Comparison of ENCODE assay signal across 1 cellular context in genomic region chr19:4744451-4745170, GRCh38.
TF ChIP-seq lines count a peak whose summit lies in the region.

No MANE protein-coding gene starts in this region.

TF ChIP-seq in HepG2, 621 proteins besides CTCF, POLR2A, EP300 and RAD21 (continued from another document):
- 0 out of 2 replicates have a peak, but pooled peaks have one; percentile 14 for TF ChIP-seq MIER2 (CRISPR knock-in tag; IDR thresholded peaks at IDR 0.05)
- TF ChIP-seq ZNF598 (CRISPR knock-in tag; IDR thresholded peaks at IDR 0.05; ENCODE audit: borderline replicate concordance), result no peak
- peak; percentile 56 for TF ChIP-seq FOSL2 (CRISPR knock-in tag; IDR thresholded peaks at IDR 0.05)
- no peak for TF ChIP-seq DNMT1 (CRISPR knock-in tag; IDR thresholded peaks at IDR 0.05)
- no peak for TF ChIP-seq EHMT2 (IDR thresholded peaks at IDR 0.05; ENCODE audit: borderline replicate concordance, low read depth, low read length)
- TF ChIP-seq ZNF788 (CRISPR knock-in tag; IDR thresholded peaks at IDR 0.05; ENCODE audit: borderline replicate concordance), result no peak
- no peak for TF ChIP-seq ZNF703 (CRISPR knock-in tag; IDR thresholded peaks at IDR 0.05; ENCODE audit: borderline replicate concordance)
- no peak for TF ChIP-seq BCL3 (CRISPR knock-in tag; IDR thresholded peaks at IDR 0.05)
- TF ChIP-seq ZNF687 (CRISPR knock-in tag; IDR thresholded peaks at IDR 0.05), result no peak
- TF ChIP-seq KLF13 (CRISPR knock-in tag; IDR thresholded peaks at IDR 0.05), result no peak
- peak; percentile 90 for TF ChIP-seq ZMYM3 (CRISPR knock-in tag; IDR thresholded peaks at IDR 0.05)
- no peak for TF ChIP-seq GMEB2 (CRISPR knock-in tag; IDR thresholded peaks at IDR 0.05; ENCODE audit: low read depth)
- 0 out of 2 replicates have a peak, but pooled peaks have one; percentile 30 for TF ChIP-seq ADNP (CRISPR knock-in tag; IDR thresholded peaks at IDR 0.05)
- no peak for TF ChIP-seq HMGXB3 (CRISPR knock-in tag; IDR thresholded peaks at IDR 0.05; ENCODE audit: borderline replicate concordance)
- no peak for TF ChIP-seq SALL1 (CRISPR knock-in tag; IDR thresholded peaks at IDR 0.05)
- TF ChIP-seq XBP1 (CRISPR knock-in tag; IDR thresholded peaks at IDR 0.05), result no peak
- no peak for TF ChIP-seq THAP7 (CRISPR knock-in tag; IDR thresholded peaks at IDR 0.05)
- no peak for TF ChIP-seq ZNF572 (CRISPR knock-in tag; IDR thresholded peaks at IDR 0.05)
- peak; percentile 51 for TF ChIP-seq HNF4A (CRISPR knock-in tag; IDR thresholded peaks at IDR 0.05)
- no peak for TF ChIP-seq ZBTB14 (CRISPR knock-in tag; IDR thresholded peaks at IDR 0.05)
- peak; percentile 91 for TF ChIP-seq ZNF770 (CRISPR knock-in tag; IDR thresholded peaks at IDR 0.05)
- no peak for TF ChIP-seq ATM (IDR thresholded peaks at IDR 0.05; ENCODE audit: borderline replicate concordance)
- TF ChIP-seq HDAC2 (CRISPR knock-in tag; IDR thresholded peaks at IDR 0.05), result no peak
- no peak for TF ChIP-seq MYNN (CRISPR knock-in tag; IDR thresholded peaks at IDR 0.05; ENCODE audit: low read depth)
- TF ChIP-seq ESRRA (CRISPR knock-in tag; IDR thresholded peaks at IDR 0.05; ENCODE audit: low read depth), result no peak
- TF ChIP-seq NRL (CRISPR knock-in tag; IDR thresholded peaks at IDR 0.05; ENCODE audit: borderline replicate concordance), result no peak
- no peak for TF ChIP-seq RFXANK (CRISPR knock-in tag; IDR thresholded peaks at IDR 0.05)
- TF ChIP-seq ZNF362 (CRISPR knock-in tag; IDR thresholded peaks at IDR 0.05; ENCODE audit: borderline replicate concordance), result peak; percentile 94
- no peak for TF ChIP-seq CHD2 (IDR thresholded peaks at IDR 0.05; ENCODE audit: low read depth, low read length)
- TF ChIP-seq SMAD1 (CRISPR knock-in tag; IDR thresholded peaks at IDR 0.05; ENCODE audit: borderline replicate concordance, low read depth), result no peak
- TF ChIP-seq MAZ (IDR thresholded peaks at IDR 0.05; ENCODE audit: borderline replicate concordance, low read depth, low read length), result no peak
- no peak for TF ChIP-seq MAZ (CRISPR knock-in tag; IDR thresholded peaks at IDR 0.05; ENCODE audit: low read depth)
- no peak for TF ChIP-seq CEBPB (IDR thresholded peaks at IDR 0.05; ENCODE audit: borderline replicate concordance, low read depth, low read length)
- TF ChIP-seq CHD4 (IDR thresholded peaks at IDR 0.05; ENCODE audit: borderline replicate concordance, low read length), result no peak
- no peak for TF ChIP-seq RAD51 (IDR thresholded peaks at IDR 0.05; ENCODE audit: borderline replicate concordance)
- no peak for TF ChIP-seq PCBP2 (optimal IDR thresholded peaks at IDR 0.05; ENCODE audit: low read depth, low read length, poor library complexity, severe bottlenecking)
